23 cellular contexts compared by ENCODE assay signal in genomic region chr7:116509982-116510579, GRCh38. TPM values are rescaled to one million over a fixed set of nuclear protein-coding genes. Genes with fewer than 3 reads are reported as not detected.
DNase-seq lines count a peak whose midpoint lies in the region; ATAC-seq and TF ChIP-seq lines count a peak whose summit lies in the region.
"Had no signal": no experiment of that assay in that cellular context is flagged by ENCODE, and none has a peak within 500 bp of the region (broad histone marks: within the 10 kb centered on the region; RNA-seq: fewer than 3 reads in every experiment).

No MANE protein-coding gene starts in this region.

- H3K4me1 ChIP-seq in right atrium auricular region (peaks cover 0 to 21% of the 10 kb centered on the region in 2 donors), upper lobe of right lung (peaks cover 5% of the 10 kb centered on the region)

- H3K4me3 ChIP-seq in right atrium auricular region (no peak overlapping the region), SK-N-MC (no peak overlapping the region), upper lobe of right lung (no peak overlapping the region)

- ATAC-seq in Right ventricle myocardium inferior = no peak
- peak; percentile 48 for ATAC-seq in upper lobe of right lung
- no peak for ATAC-seq in HG02970 (IDR thresholded peaks at IDR 0.05; ENCODE audit: low FRiP score, unreplicated experiment)
- ATAC-seq: activated CD8-positive, alpha-beta memory T cell treated with anti-CD3 and anti-CD28 coated beads, Interleukin-2, amount 10 ng/mL, durations not matched to agents 7 days and 5 days; activated naive CD4-positive, alpha-beta T cell treated with anti-CD3 and anti-CD28 coated beads, Interleukin-2, amount 50 U/mL, for 72 hours; left colon; natural killer cell treated with Interleukin-12 subunit alpha and Interleukin-12 subunit beta and Interleukin-15 and Interleukin-18, amount 100 ng/mL, for 72 hours; sciatic nerve; T-helper 17 cell had no signal

- DNase-seq in right atrium auricular region (ENCODE audit: low spot score) (no peak), Right ventricle myocardium inferior (ENCODE audit: missing footprints) (no peak), SK-N-MC (ENCODE audit: low read depth, low spot score) (no peak), fibroblast of gingiva (ENCODE audit: low read depth) (peak; percentile 68), upper lobe of right lung (no peak), ureter (ENCODE audit: low spot score) (no peak), globus pallidus (ENCODE audit: low spot score) (no peak)
- DNase-seq: activated CD4-positive, alpha-beta T cell treated with anti-CD3 and anti-CD28 coated beads, Interleukin-2, amount 10 ng/mL, durations not matched to agents 24 days and 14 days; activated CD8-positive, alpha-beta memory T cell treated with anti-CD3 and anti-CD28 coated beads, Interleukin-2, amount 10 ng/mL, durations not matched to agents 7 days and 5 days; CD4-positive, CD25-positive, alpha-beta regulatory T cell; effector CD8-positive, alpha-beta T cell; glutamatergic neuron; Kasumi-1; left colon; NCI-H1048; NCI-H187 treated with DMSO at 0.1 percent for 48 hours; NCI-H2227 treated with DMSO at 0.1 percent for 48 hours; stimulated activated CD4-positive, alpha-beta T cell treated with anti-CD3 and anti-CD28 coated beads, Interleukin-15, amount 100 ng/mL, for 24 hours; T-helper 17 cell had no signal

- no peak overlapping the region for H3K9ac ChIP-seq in SK-N-MC (ENCODE audit: insufficient read length)

- no peak for TF ChIP-seq CTCF in right atrium auricular region (IDR thresholded peaks at IDR 0.05)
- no peak for TF ChIP-seq CTCF in upper lobe of right lung (IDR thresholded peaks at IDR 0.05)

- no peaks in the 10 kb centered on the region for H3K27me3 ChIP-seq in right atrium auricular region
- no peaks in the 10 kb centered on the region for H3K27me3 ChIP-seq in upper lobe of right lung

- H3K27ac ChIP-seq in right atrium auricular region (peak overlapping the region; percentile 85 to 91), SK-N-MC (0 out of 2 replicates have a peak overlapping the region, but pooled peaks have one; percentile 22), upper lobe of right lung (no peak overlapping the region)

- intact Hi-C loops in Right ventricle myocardium inferior (cut with DNase I) (loop anchor here (5.0 kb wide), 1 partner anchor 158 kb away; no protein-coding TSS in a partner anchor), upper lobe of right lung (cut with DNase I) (no loop called here)

- H3K36me3 ChIP-seq in right atrium auricular region (peaks cover 21% of the 10 kb centered on the region), SK-N-MC (ENCODE audit: insufficient read depth, low read length) (peaks cover 38% of the 10 kb centered on the region), upper lobe of right lung (peaks cover 16% of the 10 kb centered on the region)

- H3K9me3 ChIP-seq in right atrium auricular region (no peaks in the 10 kb centered on the region), SK-N-MC (ENCODE audit: low read depth, low read length) (no peaks in the 10 kb centered on the region), upper lobe of right lung (no peaks in the 10 kb centered on the region)

RNA-seq across cellular contexts. Expression of gene CAV2, which starts 10.5 kb away (rescaled TPM):
- total RNA-seq in right atrium auricular region (100 to 1,000 TPM; 180 to 278 TPM), Right ventricle myocardium inferior (239 TPM), upper lobe of right lung (192 TPM), ureter (64.4 TPM)
- total RNA-seq: activated CD4-positive, alpha-beta T cell treated with anti-CD3 and anti-CD28 coated beads, Interleukin-2, amount 10 ng/mL, durations not matched to agents 24 days and 14 days; CD4-positive, CD25-positive, alpha-beta regulatory T cell; natural killer cell treated with Interleukin-12 subunit alpha and Interleukin-12 subunit beta and Interleukin-15 and Interleukin-18, amount 100 ng/mL, for 72 hours had no signal

RNA-seq across cellular contexts. Expression of gene CAV1, which starts 14.8 kb away (rescaled TPM):
- total RNA-seq in right atrium auricular region (100 to 1,000 TPM; 396 to 398 TPM), Right ventricle myocardium inferior (387 TPM), upper lobe of right lung (695 TPM), ureter (127 TPM)
- total RNA-seq: activated naive CD4-positive, alpha-beta T cell treated with anti-CD3 and anti-CD28 coated beads, Interleukin-2, amount 50 U/mL, for 72 hours; CD4-positive, CD25-positive, alpha-beta regulatory T cell; natural killer cell treated with Interleukin-12 subunit alpha and Interleukin-12 subunit beta and Interleukin-15 and Interleukin-18, amount 100 ng/mL, for 72 hours had no signal
